In genomic region chr2:73269686-73270465, GRCh38 we compare ENCODE assay signal across 9 cellular contexts. TPM values are rescaled to one million over a fixed set of nuclear protein-coding genes. Genes with fewer than 3 reads are reported as not detected.
DNase-seq lines count a peak whose midpoint lies in the region; ATAC-seq, FAIRE-seq and TF ChIP-seq lines count a peak whose summit lies in the region.
"Had no signal": no experiment of that assay in that cellular context is flagged by ENCODE, and none has a peak within 500 bp of the region (broad histone marks: within the 10 kb centered on the region; RNA-seq: fewer than 3 reads in every experiment).

No MANE protein-coding gene starts in this region.

- H2AFZ ChIP-seq in GM12878 (ENCODE audit: control insufficient read depth, low read depth, low read length) (peak overlapping the region; percentile 25; the same call in 1 of the 2 replicates), neural cell (ENCODE audit: low read depth, low read length) (no peak overlapping the region)

- no peaks in the 10 kb centered on the region for H3K4me1 ChIP-seq in GM12878 (ENCODE audit: control insufficient read depth, insufficient read depth, low read length)

- H3K9ac ChIP-seq in GM12878 (ENCODE audit: control insufficient read depth, insufficient read depth, low read length) (peak overlapping the region; percentile 50; the same call in 1 of the 2 replicates), neural cell (ENCODE audit: low read length) (peak overlapping the region; percentile 23)

- ATAC-seq in GM18502 (IDR thresholded peaks at IDR 0.05; ENCODE audit: poor library complexity, unreplicated experiment) (peak; percentile 44), HG03175 (IDR thresholded peaks at IDR 0.05; ENCODE audit: unreplicated experiment) (peak; percentile 18), GM12878 (no peak), HG03039 (IDR thresholded peaks at IDR 0.05; ENCODE audit: unreplicated experiment) (no peak), HG03565 (IDR thresholded peaks at IDR 0.05; ENCODE audit: unreplicated experiment) (no peak)

- H3K36me3 ChIP-seq in GM12878 (ENCODE audit: control insufficient read depth in 2 of 2, insufficient read depth in 2 of 2, low read length in 1 of 2) (peaks cover 3% of the 10 kb centered on the region in 2 experiments; a peak in 3 of 4 replicates), neural cell (ENCODE audit: insufficient read depth, low read length) (no peaks in the 10 kb centered on the region), MG63 (no peaks in the 10 kb centered on the region)

- H3K27me3 ChIP-seq in GM12878 (replicated peaks in 1 of 2; ENCODE audit: control insufficient read depth in 2 of 2, insufficient read depth in 2 of 2, low read length in 1 of 2) (no peaks in the 10 kb centered on the region), neural cell (ENCODE audit: insufficient read depth, low read depth, low read length) (peaks cover 34% of the 10 kb centered on the region), MG63 (no peaks in the 10 kb centered on the region)

- TF ChIP-seq CTCF in GM12878 (IDR thresholded peaks at IDR 0.05 in 2 of 3, conservative IDR thresholded peaks at IDR 0.05 in 1 of 3; ENCODE audit: control insufficient read depth in 2 of 3, extremely low read depth in 1 of 3, insufficient read depth in 1 of 3, low read depth in 3 of 3, low read length in 3 of 3) (no peak), neural cell (IDR thresholded peaks at IDR 0.05; ENCODE audit: poor library complexity, severe bottlenecking) (no peak)

- H3K9me3 ChIP-seq in GM12878 (replicated peaks; ENCODE audit: control insufficient read depth, insufficient read depth, low read length) (no peaks in the 10 kb centered on the region), neural cell (ENCODE audit: low read length) (no peaks in the 10 kb centered on the region), MG63 (no peaks in the 10 kb centered on the region)

- H3K9me2 ChIP-seq in neural cell (ENCODE audit: insufficient read depth, low read length): no peaks in the 10 kb centered on the region

- intact Hi-C loops in GM12878 (cut with micrococcal nuclease; ENCODE audit: unreplicated experiment): no loop called here

- POLR2A ChIA-PET in GM12878 (lab: Charles Lee): no interaction called here

- H3K4me2 ChIP-seq in GM12878 (ENCODE audit: control insufficient read depth, insufficient read depth): peak overlapping the region; percentile 88
- no peak overlapping the region for H3K4me2 ChIP-seq in neural cell (ENCODE audit: low read length)

- TF ChIP-seq POLR2A in GM12878 (IDR thresholded peaks at IDR 0.05; ENCODE audit: low read depth, low read length): no peak

- H3K27ac ChIP-seq in GM12878 (ENCODE audit: control insufficient read depth, insufficient read depth) (peak overlapping the region; percentile 22), neural cell (ENCODE audit: low read length) (no peak overlapping the region)
- H3K27ac ChIP-seq: HL-60 had no signal

- H3K79me2 ChIP-seq in GM12878 (ENCODE audit: control insufficient read depth, insufficient read depth, low read length) (no peaks in the 10 kb centered on the region; the same call in 1 of the 2 replicates), neural cell (replicated peaks; ENCODE audit: insufficient read depth, low read length) (no peaks in the 10 kb centered on the region)

- H3K4me3 ChIP-seq in GM12878 (peak overlapping the region; percentile 61; the same call in 1 of the 2 replicates), neural cell (ENCODE audit: low read length) (peak overlapping the region; percentile 54), MG63 (no peak overlapping the region)

- no peak for FAIRE-seq in GM12878 (lab: Jason Lieb, UNC)

- BruUV-seq in GM12878 (replicated peaks; lab: Mats Ljungman, UMichigan): no TSS peak

- H3F3A ChIP-seq in neural cell (ENCODE audit: insufficient read depth, low read length, poor library complexity, severe bottlenecking): no peaks in the 10 kb centered on the region

- CTCF ChIA-PET in GM12878 (lab: Yijun Ruan, JAX): no interaction called here

- SMC1A ChIA-PET in GM12878 (lab: Charles Lee; ENCODE audit: uncharacterized antibody, unreplicated experiment): no interaction called here

- TF ChIP-seq RAD21 in GM12878 (IDR thresholded peaks at IDR 0.05; ENCODE audit: insufficient read depth, low read depth, low read length) (no peak), neural cell (conservative IDR thresholded peaks at IDR 0.05) (no peak)

- TF ChIP-seq EP300 in GM12878 (IDR thresholded peaks at IDR 0.05; ENCODE audit: borderline replicate concordance in 1 of 2, control insufficient read depth in 1 of 2, low read depth in 2 of 2, low read length in 2 of 2): no peak
- no peak for TF ChIP-seq EP300 in neural cell (conservative IDR thresholded peaks at IDR 0.05; ENCODE audit: poor library complexity, severe bottlenecking)

- in situ Hi-C loops in GM12878 (cut with MboI): no loop called here

- no peaks in the 10 kb centered on the region; the same call in 1 of the 2 replicates for H4K20me1 ChIP-seq in GM12878 (ENCODE audit: control insufficient read depth, insufficient read depth)
- H4K20me1 ChIP-seq in neural cell (ENCODE audit: insufficient read depth): no peaks in the 10 kb centered on the region

- RAD21 ChIA-PET in GM12878 (lab: Charles Lee; ENCODE audit: unreplicated experiment): no interaction called here

- no peak for DNase-seq in GM12878 (ENCODE audit: low read depth, low spot score)
- no peak for DNase-seq in DMS 273 treated with DMSO at 0.1 percent for 48 hours (lab: John Stamatoyannopoulos, UW)
- no peak for DNase-seq in MG63

- 60% methylated on average over 16 of the region's 22 CpGs for WGBS in GM12878 (ENCODE audit: insufficient coverage, insufficient replicate concordance, low lambda C conversion rate, missing lambda C conversion rate)

RNA-seq across cellular contexts. Expression of gene FBXO41, which starts 14.4 kb away (rescaled TPM):
- 29.6 and 30.1 TPM in 2 replicates for total RNA-seq in GM12878 (2013; cell fraction: nucleolus; rRNA removed)
- total RNA-seq in GM12878 (2014; rRNA removed) (11.7 and 14.7 TPM in 2 replicates), GM12878 (2014; rRNA removed; fragmentation: Illumina TruSeq; extraction: Trizol) (7.4 and 7.9 TPM in 2 replicates), GM12878 (2021) (37.0 and 38.9 TPM in 2 replicates)
- polyA plus RNA-seq in GM12878 (2011; ENCODE audit: low read depth): 11.1 TPM
- polyA plus RNA-seq in GM12878 (2011; rRNA removed) (14.5 and 18.9 TPM in 2 replicates), GM12878 (2014; fragmentation: Illumina TruSeq; extraction: Trizol) (11.7 and 17.4 TPM in 2 replicates), GM12878 (2014; fragmentation: Nextera tagmentation; extraction: Ambion mirVana) (1 to 10 TPM; 1.9 to 2.0 TPM), GM12878 (2014; rRNA removed) (29.9 and 32.7 TPM in 2 replicates), GM12878 (2016; fragmentation: Nextera tagmentation; extraction: Ambion mirVana) (1 to 10 TPM; 2.8 to 4.1 TPM), neural cell (6.0 and 6.7 TPM in 2 replicates)
- polyA plus RNA-seq in GM12878 (2011; cell fraction: cytosol; rRNA removed): 22.8 and 28.9 TPM in 2 replicates
- 122 and 135 TPM in 2 replicates for polyA plus RNA-seq in GM12878 (2011; cell fraction: nucleus; rRNA removed)
- 20.1 and 22.7 TPM in 2 replicates for polyA plus RNA-seq in GM12878 (2012)
- 16.0 and 25.1 TPM in 2 replicates for polyA minus RNA-seq in GM12878 (2011; rRNA and poly(A)+ RNA removed)
- polyA minus RNA-seq in GM12878 (2011; cell fraction: cytosol; rRNA and poly(A)+ RNA removed): 9.6 and 9.8 TPM in 2 replicates
- polyA minus RNA-seq in GM12878 (2011; cell fraction: nucleus; rRNA and poly(A)+ RNA removed): 19.1 and 28.5 TPM in 2 replicates
- 17.5 and 18.8 TPM in 2 replicates for polyA minus RNA-seq in neural cell
- 0.32 and 1.4 TPM in 2 replicates for total RNA-seq in MG63 (2014; rRNA removed; shearing (Covaris generic); ENCODE audit: low replicate concordance)

RNA-seq across cellular contexts. Expression of gene EGR4, which starts 23.5 kb away (rescaled TPM):
- total RNA-seq in GM12878 (2013; cell fraction: nucleolus; rRNA removed): 0.15 TPM in 1 of 2 replicates, not detected in the other
- total RNA-seq in GM12878 (2014; rRNA removed) (not detected in 2 replicates), GM12878 (2014; rRNA removed; fragmentation: Illumina TruSeq; extraction: Trizol) (not detected in 2 replicates), GM12878 (2021) (0.16 TPM in 1 of 2 replicates, not detected in the other)
- polyA plus RNA-seq in GM12878 (2011; ENCODE audit: low read depth): not detected
- polyA plus RNA-seq in GM12878 (2011; rRNA removed) (not detected in 2 replicates), GM12878 (2014; fragmentation: Illumina TruSeq; extraction: Trizol) (not detected in 2 replicates), GM12878 (2014; fragmentation: Nextera tagmentation; extraction: Ambion mirVana) (not detected), GM12878 (2014; rRNA removed) (not detected in 2 replicates), GM12878 (2016; fragmentation: Nextera tagmentation; extraction: Ambion mirVana) (under 1 TPM in 1 of 2 experiments, not detected in 1; 0.07 TPM), neural cell (0.90 TPM in 1 of 2 replicates, not detected in the other)
- polyA plus RNA-seq in GM12878 (2011; cell fraction: cytosol; rRNA removed): not detected in 2 replicates
- polyA plus RNA-seq in GM12878 (2011; cell fraction: nucleus; rRNA removed): 0.09 and 0.22 TPM in 2 replicates
- not detected in 2 replicates for polyA plus RNA-seq in GM12878 (2012)
- not detected in 2 replicates for polyA minus RNA-seq in GM12878 (2011; rRNA and poly(A)+ RNA removed)
- polyA minus RNA-seq in GM12878 (2011; cell fraction: cytosol; rRNA and poly(A)+ RNA removed): not detected in 2 replicates
- polyA minus RNA-seq in GM12878 (2011; cell fraction: nucleus; rRNA and poly(A)+ RNA removed): 0.12 TPM in 1 of 2 replicates, not detected in the other
- 0.69 and 1.2 TPM in 2 replicates for polyA minus RNA-seq in neural cell
- not detected in 2 replicates for total RNA-seq in MG63 (2014; rRNA removed; shearing (Covaris generic); ENCODE audit: low replicate concordance)

RNA-seq across cellular contexts. Expression of gene CCT7, which starts 35.8 kb away (rescaled TPM):
- 85.4 and 96.2 TPM in 2 replicates for total RNA-seq in GM12878 (2013; cell fraction: nucleolus; rRNA removed)
- total RNA-seq in GM12878 (2014; rRNA removed) (468 and 475 TPM in 2 replicates), GM12878 (2014; rRNA removed; fragmentation: Illumina TruSeq; extraction: Trizol) (472 and 478 TPM in 2 replicates), GM12878 (2021) (474 and 494 TPM in 2 replicates)
- 269 TPM for polyA plus RNA-seq in GM12878 (2011; ENCODE audit: low read depth)
- polyA plus RNA-seq in GM12878 (2011; rRNA removed) (498 and 571 TPM in 2 replicates), GM12878 (2014; fragmentation: Illumina TruSeq; extraction: Trizol) (574 and 674 TPM in 2 replicates), GM12878 (2014; fragmentation: Nextera tagmentation; extraction: Ambion mirVana) (100 to 1,000 TPM; 206 to 377 TPM), GM12878 (2014; rRNA removed) (530 and 598 TPM in 2 replicates), GM12878 (2016; fragmentation: Nextera tagmentation; extraction: Ambion mirVana) (100 to 1,000 TPM; 455 to 510 TPM), neural cell (309 and 310 TPM in 2 replicates)
- polyA plus RNA-seq in GM12878 (2011; cell fraction: cytosol; rRNA removed): 415 and 490 TPM in 2 replicates
- 162 and 206 TPM in 2 replicates for polyA plus RNA-seq in GM12878 (2011; cell fraction: nucleus; rRNA removed)
- 217 and 463 TPM in 2 replicates for polyA plus RNA-seq in GM12878 (2012)
- 387 and 498 TPM in 2 replicates for polyA minus RNA-seq in GM12878 (2011; rRNA and poly(A)+ RNA removed)
- 110 and 130 TPM in 2 replicates for polyA minus RNA-seq in GM12878 (2011; cell fraction: cytosol; rRNA and poly(A)+ RNA removed)
- 69.8 and 106 TPM in 2 replicates for polyA minus RNA-seq in GM12878 (2011; cell fraction: nucleus; rRNA and poly(A)+ RNA removed)
- polyA minus RNA-seq in neural cell: 196 and 202 TPM in 2 replicates
- total RNA-seq in MG63 (2014; rRNA removed; shearing (Covaris generic); ENCODE audit: low replicate concordance): 891 and 917 TPM in 2 replicates

RNA-seq across cellular contexts. Expression of gene PRADC1, which starts 36.8 kb away (rescaled TPM):
- total RNA-seq in GM12878 (2013; cell fraction: nucleolus; rRNA removed): 1.1 and 2.2 TPM in 2 replicates
- total RNA-seq in GM12878 (2014; rRNA removed): 16.9 and 18.6 TPM in 2 replicates
- 11.7 and 12.4 TPM in 2 replicates for total RNA-seq in GM12878 (2014; rRNA removed; fragmentation: Illumina TruSeq; extraction: Trizol)
- total RNA-seq in GM12878 (2021): 13.4 and 15.7 TPM in 2 replicates
- 4.2 TPM for polyA plus RNA-seq in GM12878 (2011; ENCODE audit: low read depth)
- 5.1 and 8.9 TPM in 2 replicates for polyA plus RNA-seq in GM12878 (2011; rRNA removed)
- 13.5 and 18.2 TPM in 2 replicates for polyA plus RNA-seq in GM12878 (2011; cell fraction: cytosol; rRNA removed)
- 7.2 and 7.9 TPM in 2 replicates for polyA plus RNA-seq in GM12878 (2011; cell fraction: nucleus; rRNA removed)
- polyA plus RNA-seq in GM12878 (2012): 6.9 and 7.9 TPM in 2 replicates
- polyA plus RNA-seq in GM12878 (2014; fragmentation: Illumina TruSeq; extraction: Trizol): 6.2 and 12.6 TPM in 2 replicates
- 1 to 10 TPM; 3.7 to 8.1 TPM for polyA plus RNA-seq in GM12878 (2014; fragmentation: Nextera tagmentation; extraction: Ambion mirVana)
- polyA plus RNA-seq in GM12878 (2014; rRNA removed): 14.9 and 16.1 TPM in 2 replicates
- polyA plus RNA-seq in GM12878 (2016; fragmentation: Nextera tagmentation; extraction: Ambion mirVana): 10 to 100 TPM; 31.5 to 39.0 TPM
- polyA minus RNA-seq in GM12878 (2011; rRNA and poly(A)+ RNA removed): 5.1 and 11.0 TPM in 2 replicates
- polyA minus RNA-seq in GM12878 (2011; cell fraction: cytosol; rRNA and poly(A)+ RNA removed): 1.9 and 4.0 TPM in 2 replicates
- polyA minus RNA-seq in GM12878 (2011; cell fraction: nucleus; rRNA and poly(A)+ RNA removed): 1.6 and 4.6 TPM in 2 replicates
- polyA plus RNA-seq in neural cell: 36.5 TPM in 2 replicates
- 16.6 and 21.3 TPM in 2 replicates for polyA minus RNA-seq in neural cell
- total RNA-seq in MG63 (2014; rRNA removed; shearing (Covaris generic); ENCODE audit: low replicate concordance): 30.0 and 35.7 TPM in 2 replicates

RNA-seq across cellular contexts. Expression of gene SMYD5, which starts 55.8 kb away (rescaled TPM):
- 24.2 and 30.9 TPM in 2 replicates for total RNA-seq in GM12878 (2013; cell fraction: nucleolus; rRNA removed)
- total RNA-seq in GM12878 (2014; rRNA removed) (31.4 and 31.5 TPM in 2 replicates), GM12878 (2014; rRNA removed; fragmentation: Illumina TruSeq; extraction: Trizol) (21.1 and 21.2 TPM in 2 replicates), GM12878 (2021) (30.8 and 34.4 TPM in 2 replicates)
- 29.1 TPM for polyA plus RNA-seq in GM12878 (2011; ENCODE audit: low read depth)
- polyA plus RNA-seq in GM12878 (2011; rRNA removed) (23.1 and 34.7 TPM in 2 replicates), GM12878 (2014; fragmentation: Illumina TruSeq; extraction: Trizol) (29.9 and 35.3 TPM in 2 replicates), GM12878 (2014; fragmentation: Nextera tagmentation; extraction: Ambion mirVana) (1 to 10 TPM; 6.1 to 6.6 TPM), GM12878 (2014; rRNA removed) (33.8 and 34.1 TPM in 2 replicates), GM12878 (2016; fragmentation: Nextera tagmentation; extraction: Ambion mirVana) (10 to 100 TPM; 18.4 to 18.8 TPM), neural cell (15.5 and 21.3 TPM in 2 replicates)
- polyA plus RNA-seq in GM12878 (2011; cell fraction: cytosol; rRNA removed): 41.4 and 42.7 TPM in 2 replicates
- 50.6 and 54.2 TPM in 2 replicates for polyA plus RNA-seq in GM12878 (2011; cell fraction: nucleus; rRNA removed)
- 22.2 and 22.4 TPM in 2 replicates for polyA plus RNA-seq in GM12878 (2012)
- 32.3 and 46.1 TPM in 2 replicates for polyA minus RNA-seq in GM12878 (2011; rRNA and poly(A)+ RNA removed)
- 12.1 and 13.8 TPM in 2 replicates for polyA minus RNA-seq in GM12878 (2011; cell fraction: cytosol; rRNA and poly(A)+ RNA removed)
- 11.2 and 26.5 TPM in 2 replicates for polyA minus RNA-seq in GM12878 (2011; cell fraction: nucleus; rRNA and poly(A)+ RNA removed)
- polyA minus RNA-seq in neural cell: 15.2 and 18.5 TPM in 2 replicates
- 26.2 and 57.3 TPM in 2 replicates for total RNA-seq in MG63 (2014; rRNA removed; shearing (Covaris generic); ENCODE audit: low replicate concordance)

Comparison
In these comparisons a context has a peak if more than half of its experiments do, and no peak if none do; other contexts are left out.
1. ATAC-seq: peak in GM18502 (single experiment) and HG03175 (single experiment); none in GM12878 (single experiment), HG03039 (single experiment) and HG03565 (single experiment).